In the genomic region with DNA sequence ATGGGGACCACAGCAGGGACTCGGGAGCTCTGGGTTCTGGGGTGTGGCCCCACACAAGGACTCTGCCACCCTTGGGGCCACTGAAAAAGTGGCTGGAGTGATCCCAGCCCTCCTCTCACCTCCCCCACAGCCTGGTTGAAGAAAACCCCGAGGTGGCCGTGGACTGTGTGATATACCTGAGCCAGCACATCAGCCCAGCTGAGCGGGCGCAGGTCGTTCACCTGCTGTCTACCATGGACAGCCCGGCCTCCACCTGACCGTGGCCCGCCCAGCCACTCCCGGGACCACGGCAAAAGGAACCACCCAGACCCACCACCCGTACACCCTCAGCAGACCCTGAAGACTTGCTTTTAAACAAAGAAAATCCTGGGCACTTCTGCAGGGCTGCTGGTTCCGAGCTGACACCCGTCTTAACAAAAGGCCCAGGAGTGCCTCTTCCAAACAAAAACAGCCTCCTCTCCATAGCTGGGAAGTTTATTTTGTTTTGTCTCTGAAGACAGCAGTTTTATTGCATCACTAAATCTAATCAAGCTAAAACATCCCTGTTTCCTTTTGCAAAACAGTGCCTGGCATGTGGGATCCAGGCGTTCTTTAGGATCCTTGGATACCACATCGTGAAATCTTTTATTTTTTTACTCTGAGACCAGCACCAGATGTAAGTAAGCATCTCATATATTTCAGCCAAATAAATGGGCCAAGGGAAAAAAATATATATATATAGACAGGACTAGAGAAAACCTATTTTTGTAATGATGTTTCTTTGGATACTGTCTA, we compare ENCODE assay signal across 26 cellular contexts. TPM values are rescaled to one million over a fixed set of nuclear protein-coding genes. Genes with fewer than 3 reads are reported as not detected.
"Had no signal": no experiment of that assay in that cellular context is flagged by ENCODE, and none has a peak within 500 bp of the region (broad histone marks: within the 10 kb centered on the region; RNA-seq: fewer than 3 reads in every experiment).

No MANE protein-coding gene starts in this region.

- H3K27ac ChIP-seq: brain microvascular endothelial cell, cardiac muscle cell had no signal

- H3K4me3 ChIP-seq: cardiac muscle cell, K562 had no signal

- H3K36me3 ChIP-seq: brain microvascular endothelial cell had no signal

- DNase-seq: activated B cell treated with CpG ODN at 0.5 μM for 24 hours; activated CD4-positive, alpha-beta T cell treated with anti-CD3 and anti-CD28 coated beads for 1 hour; activated CD4-positive, alpha-beta T cell treated with anti-CD3 and anti-CD28 coated beads, Interleukin-2, amount 10 ng/mL, durations not matched to agents 24 days and 14 days; activated CD4-positive, alpha-beta T cell treated with anti-CD3 and anti-CD28 coated beads, Interleukin-2, amount 50 U/mL, for 48 hours; activated CD8-positive, alpha-beta memory T cell treated with anti-CD3 and anti-CD28 coated beads, Interleukin-2, amount 10 ng/mL, durations not matched to agents 7 days and 5 days; activated effector memory CD4-positive, alpha-beta T cell treated with anti-CD3 and anti-CD28 coated beads, Interleukin-2, amount 50 U/mL, for 16 hours; activated naive CD4-positive, alpha-beta T cell treated with Interleukin-2 at 50 U/mL for 16 hours; activated naive CD8-positive, alpha-beta T cell treated with anti-CD3 and anti-CD28 coated beads, Interleukin-2, amount 50 U/mL, for 24 hours; activated T-cell treated with anti-CD3 and anti-CD28 coated beads, Interleukin-2, amount 50 U/mL, for 4 hours; brain microvascular endothelial cell; Kasumi-1; NCI-H1092; NCI-H1417; NCI-H1930; NCI-H345; NCI-H510A; NCI-H69; PC-3; SHP77 treated with DMSO at 0.1 percent for 48 hours; T-cell; T-helper 2 cell; T1000 had no signal

- H3K27me3 ChIP-seq: brain microvascular endothelial cell, cardiac muscle cell had no signal

RNA-seq across cellular contexts. Expression of a gene that starts 42.8 kb away (rescaled TPM):
- total RNA-seq: activated B cell treated with CpG ODN at 0.5 μM for 24 hours; activated CD4-positive, alpha-beta T cell treated with anti-CD3 and anti-CD28 coated beads, Interleukin-2, amount 10 ng/mL, durations not matched to agents 24 days and 14 days; activated CD8-positive, alpha-beta memory T cell treated with anti-CD3 and anti-CD28 coated beads, Interleukin-2, amount 10 ng/mL, durations not matched to agents 7 days and 5 days; activated naive CD4-positive, alpha-beta T cell treated with anti-CD3 and anti-CD28 coated beads, Interleukin-2, amount 50 U/mL, for 72 hours; activated T-cell treated with anti-CD3 and anti-CD28 coated beads, Interleukin-2, amount 50 U/mL, for 4 hours; K562; PC-3; SK-MEL-5; T-cell had no signal
